ENCODE assay signal across 8 cellular contexts in genomic region chrX:29662759-29663503, GRCh38.
A peak's percentile ranks its signal among the peaks of the same experiment; 100 is the strongest.
DNase-seq lines count a peak whose midpoint lies in the region; ATAC-seq and TF ChIP-seq lines count a peak whose summit lies in the region.

No MANE protein-coding gene starts in this region.

- no peaks in the 10 kb centered on the region for H3K9me3 Mint-ChIP-seq in glutamatergic neuron (ENCODE audit: unreplicated experiment)

- H3K36me3 Mint-ChIP-seq in glutamatergic neuron (ENCODE audit: unreplicated experiment) = no peaks in the 10 kb centered on the region

- 0 out of 2 replicates have a peak, but pooled peaks cover 3% of the 10 kb centered on the region for H3K36me3 ChIP-seq in ACC112 (ENCODE audit: insufficient read depth, low read length)
- no peaks in the 10 kb centered on the region for H3K36me3 ChIP-seq in HUES48 (ENCODE audit: control insufficient read depth, insufficient read depth, low read length)
- no peaks in the 10 kb centered on the region for H3K36me3 ChIP-seq in esophagus squamous epithelium

- H3K9me3 ChIP-seq in HUES48 (ENCODE audit: control insufficient read depth, insufficient read depth, low read length) = no peaks in the 10 kb centered on the region
- no peaks in the 10 kb centered on the region for H3K9me3 ChIP-seq in esophagus squamous epithelium

- WGBS in esophagus squamous epithelium, 2 donors = 18 to 23% methylated on average over 4 of the region's 4 CpGs

- H3K79me2 ChIP-seq in ACC112 (ENCODE audit: control insufficient read depth, insufficient read depth, low read length, unreplicated experiment) = no peaks in the 10 kb centered on the region

- H3K27ac ChIP-seq in ACC112 (ENCODE audit: low read depth, low read length) = peak overlapping the region; percentile 100
- H3K27ac ChIP-seq in HUES48 (ENCODE audit: low read depth, low read length) = peak overlapping the region; percentile 73
- peak overlapping the region in 3 of 4 donors; percentile 5 to 52 (median 40) for H3K27ac ChIP-seq in esophagus squamous epithelium

- H3K9ac ChIP-seq in HUES48 (ENCODE audit: low read depth, low read length) = no peak overlapping the region

- H3K4me3 ChIP-seq in ACC112 (ENCODE audit: low read depth, low read length) (peak overlapping the region; percentile 46), HUES48 (ENCODE audit: low read depth, low read length) (no peak overlapping the region), esophagus squamous epithelium (peak overlapping the region in 1 of 4 donors; percentile 9)

- H3K27me3 ChIP-seq in ACC112 (ENCODE audit: insufficient read depth, low read length) = no peaks in the 10 kb centered on the region
- H3K27me3 ChIP-seq in HUES48 (ENCODE audit: control insufficient read depth, insufficient read depth, low read length) = no peaks in the 10 kb centered on the region
- no peaks in the 10 kb centered on the region for H3K27me3 ChIP-seq in esophagus squamous epithelium

- TF ChIP-seq CTCF in esophagus squamous epithelium (IDR thresholded peaks at IDR 0.05) (no peak), glutamatergic neuron (IDR thresholded peaks at IDR 0.05; ENCODE audit: partially characterized antibody, unreplicated experiment) (no peak)

- H2AFZ ChIP-seq in ACC112 (ENCODE audit: low read length, unreplicated experiment) = no peak overlapping the region

- H3K4me3 Mint-ChIP-seq in glutamatergic neuron (ENCODE audit: unreplicated experiment) = no peak overlapping the region

- DNase-seq in esophagus squamous epithelium (lab: John Stamatoyannopoulos, UW) = no peak
- peak; percentile 86 for DNase-seq in superior temporal gyrus (ENCODE audit: extremely low spot score)
- DNase-seq in activated CD4-positive, alpha-beta T cell treated with anti-CD3 and anti-CD28 coated beads for 48 hours = no peak
- no peak for DNase-seq in glutamatergic neuron

- intact Hi-C loops in esophagus squamous epithelium (cut with DNase I) = no loop called here

- H3K4me1 Mint-ChIP-seq in glutamatergic neuron (ENCODE audit: low read depth, unreplicated experiment) = no peaks in the 10 kb centered on the region

- H3K4me1 ChIP-seq in ACC112 (ENCODE audit: control insufficient read depth, insufficient read depth, low read length, unreplicated experiment) = peaks cover 44% of the 10 kb centered on the region
- no peaks in the 10 kb centered on the region for H3K4me1 ChIP-seq in HUES48 (ENCODE audit: control insufficient read depth, insufficient read depth, low read length)
- peaks cover 0 to 17% (median 3%) of the 10 kb centered on the region in 3 donors for H3K4me1 ChIP-seq in esophagus squamous epithelium

- no peak overlapping the region for H3K27ac Mint-ChIP-seq in glutamatergic neuron (ENCODE audit: unreplicated experiment)

- peak; percentile 59 for ATAC-seq in GM21390 (IDR thresholded peaks at IDR 0.05; ENCODE audit: unreplicated experiment)
- ATAC-seq in GM21737 (IDR thresholded peaks at IDR 0.05; ENCODE audit: unreplicated experiment) = no peak

- H3K27me3 Mint-ChIP-seq in glutamatergic neuron (ENCODE audit: unreplicated experiment) = no peaks in the 10 kb centered on the region

- TF ChIP-seq POLR2A in esophagus squamous epithelium (IDR thresholded peaks at IDR 0.05) = no peak

Comparison
In these comparisons a context has a peak if more than half of its experiments do, and no peak if none do; other contexts are left out.
1. H3K27ac ChIP-seq: peak in every context shown above with its lines; median percentile 100 in ACC112; 73 in HUES48; 40 in esophagus squamous epithelium.